In genomic region chr1:155321577-155322497, GRCh38 we compare ENCODE assay signal across 8 cellular contexts. TPM values are rescaled to one million over a fixed set of nuclear protein-coding genes. Genes with fewer than 3 reads are reported as not detected.
DNase-seq lines count a peak whose midpoint lies in the region; ATAC-seq and TF ChIP-seq lines count a peak whose summit lies in the region.

No MANE protein-coding gene starts in this region.

- WGBS in HUES64 = 34% methylated on average over 29 of the region's 29 CpGs

- 0 out of 2 replicates have a peak overlapping the region, but pooled peaks have one; percentile 7 for H3K9ac ChIP-seq in HUES64 (ENCODE audit: low read depth, low read length)

- peak overlapping the region; percentile 73 for H3K27ac Mint-ChIP-seq in mesothelial cell of epicardium

- peak overlapping the region; percentile 99 for H3K27ac ChIP-seq in 22Rv1
- no peak overlapping the region for H3K27ac ChIP-seq in HUES64 (ENCODE audit: low read depth, low read length)
- H3K27ac ChIP-seq in caudate nucleus (ENCODE audit: low read depth, low read length) = peak overlapping the region; percentile 97

- peaks cover 7% of the 10 kb centered on the region for H3K36me3 Mint-ChIP-seq in mesothelial cell of epicardium

- H3K27me3 ChIP-seq in HUES64 (ENCODE audit: insufficient read depth, low read length) = peaks cover 10% of the 10 kb centered on the region; the same call in 1 of the 2 replicates

- H3K4me1 ChIP-seq in HUES64 (ENCODE audit: insufficient read depth, low read length) = peaks cover 11% of the 10 kb centered on the region; the same call in 1 of the 2 replicates

- H3K27me3 Mint-ChIP-seq in mesothelial cell of epicardium (ENCODE audit: low read depth) = no peaks in the 10 kb centered on the region

- no peak for TF ChIP-seq CTCF in 22Rv1 (IDR thresholded peaks at IDR 0.05)
- TF ChIP-seq CTCF in mesothelial cell of epicardium (IDR thresholded peaks at IDR 0.05; ENCODE audit: unreplicated experiment) = no peak

- peak overlapping the region; percentile 89 for H3K4me3 Mint-ChIP-seq in mesothelial cell of epicardium

- H3K9me3 ChIP-seq in HUES64 (ENCODE audit: insufficient read depth, low read depth, low read length) = no peaks in the 10 kb centered on the region

- no peaks in the 10 kb centered on the region for H3K9me3 Mint-ChIP-seq in mesothelial cell of epicardium

- H3K4me3 ChIP-seq in HUES64 (ENCODE audit: low read length) = peak overlapping the region; percentile 90

- DNase-seq in caudate nucleus (lab: John Stamatoyannopoulos, UW) = peak in 4 of 61 donors; percentile 10 to 43 (median 27)
- DNase-seq in mesothelial cell of epicardium (ENCODE audit: low spot score in 2 of 2, unreplicated experiment in 2 of 2) = no peak
- no peak for DNase-seq in AG20443 (ENCODE audit: low spot score)
- no peak for DNase-seq in activated CD4-positive, alpha-beta T cell treated with anti-CD3 and anti-CD28 coated beads for 1 hour

- peaks cover 36% of the 10 kb centered on the region for H3K4me1 Mint-ChIP-seq in mesothelial cell of epicardium

- H3K36me3 ChIP-seq in HUES64 (ENCODE audit: insufficient read depth, low read length) = peaks cover 45% of the 10 kb centered on the region

- no peak for ATAC-seq in GM18870 (IDR thresholded peaks at IDR 0.05; ENCODE audit: unreplicated experiment)
- ATAC-seq in HG03139 (IDR thresholded peaks at IDR 0.05; ENCODE audit: unreplicated experiment) = no peak

RNA-seq across cellular contexts. Expression of gene RUSC1, which starts 1.1 kb away (rescaled TPM):
- 42.8 TPM for polyA plus RNA-seq in HUES64 (2013, experiment 1 of 2)
- polyA plus RNA-seq in HUES64 (2013, experiment 2 of 2) = 38.7 TPM
- 55.0 to 57.0 TPM (median 55.5 TPM) in 3 replicates for total RNA-seq in mesothelial cell of epicardium

RNA-seq across cellular contexts. Expression of gene FDPS, which starts 13.2 kb away (rescaled TPM):
- polyA plus RNA-seq in HUES64 (2013, experiment 1 of 2) = 396 TPM
- 471 TPM for polyA plus RNA-seq in HUES64 (2013, experiment 2 of 2)
- 153 to 166 TPM (median 162 TPM) in 3 replicates for total RNA-seq in mesothelial cell of epicardium

RNA-seq across cellular contexts. Expression of gene PKLR, which starts 20.6 kb away (rescaled TPM):
- polyA plus RNA-seq in HUES64 (2013, experiment 1 of 2) = 0.70 TPM
- 1.1 TPM for polyA plus RNA-seq in HUES64 (2013, experiment 2 of 2)
- total RNA-seq in mesothelial cell of epicardium = 0.11 TPM in 1 of 3 replicates, not detected in the others

RNA-seq across cellular contexts. Expression of gene HCN3, which starts 44.6 kb away (rescaled TPM):
- 2.7 TPM for polyA plus RNA-seq in HUES64 (2013, experiment 1 of 2)
- 4.3 TPM for polyA plus RNA-seq in HUES64 (2013, experiment 2 of 2)
- 12.9 to 13.6 TPM (median 13.1 TPM) in 3 replicates for total RNA-seq in mesothelial cell of epicardium

RNA-seq across cellular contexts. Expression of gene CLK2, which starts 48.5 kb away (rescaled TPM):
- polyA plus RNA-seq in HUES64 (2013, experiment 1 of 2) = 54.0 TPM
- polyA plus RNA-seq in HUES64 (2013, experiment 2 of 2) = 50.2 TPM
- 104 to 108 TPM (median 105 TPM) in 3 replicates for total RNA-seq in mesothelial cell of epicardium
